17 cellular contexts compared by ENCODE assay signal in the genomic region with DNA sequence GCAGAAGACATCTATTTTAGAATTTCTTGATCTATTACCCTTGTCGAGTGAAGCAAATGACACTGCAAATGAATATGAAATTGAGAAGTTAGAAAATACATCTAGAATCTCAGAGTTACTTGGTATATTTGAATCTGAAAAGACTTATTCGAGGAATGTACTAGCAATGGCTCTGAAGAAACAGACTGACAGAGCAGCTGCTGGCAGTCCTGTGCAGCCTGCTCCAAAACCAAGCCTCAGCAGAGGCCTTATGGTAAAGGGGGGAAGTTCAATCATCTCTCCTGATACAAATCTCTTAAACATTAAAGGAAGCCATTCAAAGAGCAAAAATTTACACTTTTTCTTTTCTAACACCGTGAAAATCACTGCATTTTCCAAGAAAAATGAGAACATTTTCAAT. TPM values are rescaled to one million over a fixed set of nuclear protein-coding genes. Genes with fewer than 3 reads are reported as not detected.
DNase-seq lines count a peak whose midpoint lies in the region; ATAC-seq and TF ChIP-seq lines count a peak whose summit lies in the region.
"Had no signal": no experiment of that assay in that cellular context is flagged by ENCODE, and none has a peak within 500 bp of the region (broad histone marks: within the 10 kb centered on the region; RNA-seq: fewer than 3 reads in every experiment).

No MANE protein-coding gene starts in this region.

- no peak overlapping the region for H2BK15ac ChIP-seq in neuronal stem cell (ENCODE audit: low read length)

- no peaks in the 10 kb centered on the region for H3K27me3 ChIP-seq in neuronal stem cell (ENCODE audit: control insufficient read depth in 3 of 3, insufficient read depth in 3 of 3, low read depth in 1 of 3, low read length in 3 of 3)
- H3K27me3 ChIP-seq: BE2C had no signal

- H3K14ac ChIP-seq in neuronal stem cell (ENCODE audit: low read length): no peak overlapping the region

- H3K27ac Mint-ChIP-seq in glutamatergic neuron (ENCODE audit: unreplicated experiment): no peak overlapping the region
- H3K27ac Mint-ChIP-seq: CD4-positive, alpha-beta T cell; HFFc6 had no signal

- H3K36me3 ChIP-seq in neuronal stem cell (replicated peaks in 1 of 2; ENCODE audit: control insufficient read depth in 2 of 2, insufficient read depth in 2 of 2, low read length in 2 of 2): no peaks in the 10 kb centered on the region
- H3K36me3 ChIP-seq: BE2C had no signal

- H2BK5ac ChIP-seq in neuronal stem cell (ENCODE audit: low read length): no peak overlapping the region

- peaks cover 2% of the 10 kb centered on the region for H3K27me3 Mint-ChIP-seq in glutamatergic neuron (ENCODE audit: unreplicated experiment)
- H3K27me3 Mint-ChIP-seq: CD4-positive, alpha-beta T cell had no signal

- H2BK12ac ChIP-seq in neuronal stem cell (ENCODE audit: low read length): no peak overlapping the region

- H2BK120ac ChIP-seq in neuronal stem cell (ENCODE audit: low read depth, low read length): no peak overlapping the region

- ATAC-seq in GM21786 (IDR thresholded peaks at IDR 0.05; ENCODE audit: unreplicated experiment): no peak
- ATAC-seq: HCT116 had no signal

- H3K18ac ChIP-seq in neuronal stem cell (ENCODE audit: low read length): no peak overlapping the region

- no peaks in the 10 kb centered on the region for H3K79me1 ChIP-seq in neuronal stem cell (ENCODE audit: low read depth, low read length)

- no peak overlapping the region for H3K23ac ChIP-seq in neuronal stem cell (ENCODE audit: low read depth, low read length, poor library complexity)

- no peak overlapping the region for H3K9ac ChIP-seq in neuronal stem cell (ENCODE audit: low read depth, low read length, poor library complexity)
- H3K9ac ChIP-seq: GM23248 had no signal

- no peak for TF ChIP-seq CTCF in glutamatergic neuron (IDR thresholded peaks at IDR 0.05; ENCODE audit: partially characterized antibody, unreplicated experiment)
- no peak for TF ChIP-seq CTCF in lower leg skin (IDR thresholded peaks at IDR 0.05)

- H3K4me1 Mint-ChIP-seq in glutamatergic neuron (ENCODE audit: low read depth, unreplicated experiment): peaks cover 11% of the 10 kb centered on the region

- H3K4me3 Mint-ChIP-seq in glutamatergic neuron (ENCODE audit: unreplicated experiment): no peak overlapping the region
- H3K4me3 Mint-ChIP-seq: CD4-positive, alpha-beta T cell; HFFc6 had no signal

- H4K8ac ChIP-seq in neuronal stem cell (ENCODE audit: low read depth, low read length): no peak overlapping the region

- H3K4me3 ChIP-seq in neuronal stem cell (ENCODE audit: low read length in 2 of 2) (no peak overlapping the region), lower leg skin (ENCODE audit: low read depth, poor library complexity, severe bottlenecking) (no peak overlapping the region)
- H3K4me3 ChIP-seq: GM23248 had no signal

- H3K9me3 Mint-ChIP-seq in glutamatergic neuron (ENCODE audit: unreplicated experiment): peaks cover 1% of the 10 kb centered on the region
- H3K9me3 Mint-ChIP-seq: CD4-positive, alpha-beta T cell; HFFc6 had no signal

- no peak overlapping the region for H3K4ac ChIP-seq in neuronal stem cell (ENCODE audit: low read length)

- no peak overlapping the region for H3K4me2 ChIP-seq in neuronal stem cell (ENCODE audit: insufficient read depth, low read length, poor library complexity, severe bottlenecking)

- no peak overlapping the region for H3K27ac ChIP-seq in neuronal stem cell (replicated peaks; ENCODE audit: low read length)
- H3K27ac ChIP-seq: C4-2B, GM23248 had no signal

- peak; percentile 9 for DNase-seq in Ammon's horn (ENCODE audit: low spot score)
- DNase-seq in NCI-H1694 treated with DMSO at 0.1 percent for 48 hours (lab: John Stamatoyannopoulos, UW): peak; percentile 27
- peak; percentile 31 for DNase-seq in glutamatergic neuron
- DNase-seq in neuronal stem cell (ENCODE audit: low spot score): no peak
- no peak for DNase-seq in epidermal melanocyte (ENCODE audit: insufficient read length, low spot score)
- DNase-seq in lower leg skin (ENCODE audit: low spot score in 2 of 2): no peak
- DNase-seq: 8988T; BE2C; Caco-2; CD4-positive, alpha-beta T cell; GM23248; H7; HFFc6; IMR-90 had no signal

- peaks cover 4 to 19% of the 10 kb centered on the region in 2 donors for H3K4me1 ChIP-seq in neuronal stem cell (ENCODE audit: control insufficient read depth in 2 of 2, insufficient read depth in 1 of 2, low read depth in 1 of 2, low read length in 2 of 2)
- H3K4me1 ChIP-seq: BE2C, Caco-2 had no signal

- H3K9me3 ChIP-seq in neuronal stem cell (replicated peaks in 1 of 2; ENCODE audit: control insufficient read depth in 2 of 2, insufficient read depth in 1 of 2, low read depth in 1 of 2, low read length in 2 of 2): no peaks in the 10 kb centered on the region
- H3K9me3 ChIP-seq: BE2C, Caco-2 had no signal

- no peak overlapping the region for H4K91ac ChIP-seq in neuronal stem cell (ENCODE audit: low read depth, low read length, poor library complexity)

- no CpG with 5 or more reads among the region's 3 CpGs for WGBS in neuronal stem cell (ENCODE audit: extremely low coverage in 2 of 2, insufficient read length in 2 of 2, insufficient replicate concordance in 1 of 2), 2 donors
- 64 to 65% methylated on average over 3 of the region's 3 CpGs for WGBS in lower leg skin, 2 donors

- intact Hi-C loops in lower leg skin (cut with DNase I; ENCODE audit: low total_unique reads): no loop called here

- no peak for TF ChIP-seq POLR2A in lower leg skin (IDR thresholded peaks at IDR 0.05)

- H3K36me3 Mint-ChIP-seq in glutamatergic neuron (ENCODE audit: unreplicated experiment): no peaks in the 10 kb centered on the region

- H2AFZ ChIP-seq in neuronal stem cell (ENCODE audit: low read length): peak overlapping the region; percentile 67
- H2AFZ ChIP-seq: GM23248 had no signal

- no peak overlapping the region for H2AK5ac ChIP-seq in neuronal stem cell (ENCODE audit: low read depth, low read length)

RNA-seq across cellular contexts. Expression of a gene that starts 34.1 kb away (rescaled TPM):
- total RNA-seq in glutamatergic neuron (ENCODE audit: unreplicated experiment) (2.4 TPM), lower leg skin (under 1 TPM in 3 of 4 donors, not detected in 1; 0.04 to 0.19 (median 0.07) TPM)
- 10.6 TPM for polyA plus RNA-seq in neuronal stem cell (2013, experiment 1 of 2)
- polyA plus RNA-seq in neuronal stem cell (2013, experiment 2 of 2): 10.9 TPM
- total RNA-seq: Caco-2, GM23248, HFFc6 had no signal
- polyA plus RNA-seq: GM23248 had no signal

Comparison
In these comparisons a context has a peak if more than half of its experiments do, and no peak if none do; other contexts are left out.
1. DNase-seq: peak in Ammon's horn (single experiment), NCI-H1694 treated with DMSO at 0.1 percent for 48 hours (single experiment) and glutamatergic neuron (single experiment); none in neuronal stem cell (single experiment), epidermal melanocyte (single experiment) and lower leg skin (0 of 2).